ENCODE assay signal across 1 cellular context in genomic region chr20:47356526-47357295, GRCh38.
A peak's percentile ranks its signal among the peaks of the same experiment; 100 is the strongest.
TF ChIP-seq lines count a peak whose summit lies in the region.

Gene ZMYND8, minus strand, starts transcription at chr20:47356699. Its CDS starts 29 bp downstream, at chr20:47356670.

TF ChIP-seq in HepG2, 621 proteins besides CTCF, POLR2A, EP300 and RAD21 (continued from another document and continues in another):
- TF ChIP-seq XRCC5 (optimal IDR thresholded peaks at IDR 0.05; ENCODE audit: low read length), result no peak
- TF ChIP-seq ZNF446 (CRISPR knock-in tag; IDR thresholded peaks at IDR 0.05), result no peak
- TF ChIP-seq ZNF180 (CRISPR knock-in tag; IDR thresholded peaks at IDR 0.05; ENCODE audit: borderline replicate concordance, low read depth), result no peak
- TF ChIP-seq MED1 (CRISPR knock-in tag; IDR thresholded peaks at IDR 0.05), result peak; percentile 80
- TF ChIP-seq ZNF138 (CRISPR knock-in tag; IDR thresholded peaks at IDR 0.05; ENCODE audit: low read depth), result 0 out of 2 replicates have a peak, but pooled peaks have one; percentile 38
- TF ChIP-seq TBP (CRISPR knock-in tag; IDR thresholded peaks at IDR 0.05), result no peak
- TF ChIP-seq IRF2 (CRISPR knock-in tag; IDR thresholded peaks at IDR 0.05), result peak; percentile 79
- no peak for TF ChIP-seq MAFG (CRISPR knock-in tag; IDR thresholded peaks at IDR 0.05)
- TF ChIP-seq, protein P1, sequence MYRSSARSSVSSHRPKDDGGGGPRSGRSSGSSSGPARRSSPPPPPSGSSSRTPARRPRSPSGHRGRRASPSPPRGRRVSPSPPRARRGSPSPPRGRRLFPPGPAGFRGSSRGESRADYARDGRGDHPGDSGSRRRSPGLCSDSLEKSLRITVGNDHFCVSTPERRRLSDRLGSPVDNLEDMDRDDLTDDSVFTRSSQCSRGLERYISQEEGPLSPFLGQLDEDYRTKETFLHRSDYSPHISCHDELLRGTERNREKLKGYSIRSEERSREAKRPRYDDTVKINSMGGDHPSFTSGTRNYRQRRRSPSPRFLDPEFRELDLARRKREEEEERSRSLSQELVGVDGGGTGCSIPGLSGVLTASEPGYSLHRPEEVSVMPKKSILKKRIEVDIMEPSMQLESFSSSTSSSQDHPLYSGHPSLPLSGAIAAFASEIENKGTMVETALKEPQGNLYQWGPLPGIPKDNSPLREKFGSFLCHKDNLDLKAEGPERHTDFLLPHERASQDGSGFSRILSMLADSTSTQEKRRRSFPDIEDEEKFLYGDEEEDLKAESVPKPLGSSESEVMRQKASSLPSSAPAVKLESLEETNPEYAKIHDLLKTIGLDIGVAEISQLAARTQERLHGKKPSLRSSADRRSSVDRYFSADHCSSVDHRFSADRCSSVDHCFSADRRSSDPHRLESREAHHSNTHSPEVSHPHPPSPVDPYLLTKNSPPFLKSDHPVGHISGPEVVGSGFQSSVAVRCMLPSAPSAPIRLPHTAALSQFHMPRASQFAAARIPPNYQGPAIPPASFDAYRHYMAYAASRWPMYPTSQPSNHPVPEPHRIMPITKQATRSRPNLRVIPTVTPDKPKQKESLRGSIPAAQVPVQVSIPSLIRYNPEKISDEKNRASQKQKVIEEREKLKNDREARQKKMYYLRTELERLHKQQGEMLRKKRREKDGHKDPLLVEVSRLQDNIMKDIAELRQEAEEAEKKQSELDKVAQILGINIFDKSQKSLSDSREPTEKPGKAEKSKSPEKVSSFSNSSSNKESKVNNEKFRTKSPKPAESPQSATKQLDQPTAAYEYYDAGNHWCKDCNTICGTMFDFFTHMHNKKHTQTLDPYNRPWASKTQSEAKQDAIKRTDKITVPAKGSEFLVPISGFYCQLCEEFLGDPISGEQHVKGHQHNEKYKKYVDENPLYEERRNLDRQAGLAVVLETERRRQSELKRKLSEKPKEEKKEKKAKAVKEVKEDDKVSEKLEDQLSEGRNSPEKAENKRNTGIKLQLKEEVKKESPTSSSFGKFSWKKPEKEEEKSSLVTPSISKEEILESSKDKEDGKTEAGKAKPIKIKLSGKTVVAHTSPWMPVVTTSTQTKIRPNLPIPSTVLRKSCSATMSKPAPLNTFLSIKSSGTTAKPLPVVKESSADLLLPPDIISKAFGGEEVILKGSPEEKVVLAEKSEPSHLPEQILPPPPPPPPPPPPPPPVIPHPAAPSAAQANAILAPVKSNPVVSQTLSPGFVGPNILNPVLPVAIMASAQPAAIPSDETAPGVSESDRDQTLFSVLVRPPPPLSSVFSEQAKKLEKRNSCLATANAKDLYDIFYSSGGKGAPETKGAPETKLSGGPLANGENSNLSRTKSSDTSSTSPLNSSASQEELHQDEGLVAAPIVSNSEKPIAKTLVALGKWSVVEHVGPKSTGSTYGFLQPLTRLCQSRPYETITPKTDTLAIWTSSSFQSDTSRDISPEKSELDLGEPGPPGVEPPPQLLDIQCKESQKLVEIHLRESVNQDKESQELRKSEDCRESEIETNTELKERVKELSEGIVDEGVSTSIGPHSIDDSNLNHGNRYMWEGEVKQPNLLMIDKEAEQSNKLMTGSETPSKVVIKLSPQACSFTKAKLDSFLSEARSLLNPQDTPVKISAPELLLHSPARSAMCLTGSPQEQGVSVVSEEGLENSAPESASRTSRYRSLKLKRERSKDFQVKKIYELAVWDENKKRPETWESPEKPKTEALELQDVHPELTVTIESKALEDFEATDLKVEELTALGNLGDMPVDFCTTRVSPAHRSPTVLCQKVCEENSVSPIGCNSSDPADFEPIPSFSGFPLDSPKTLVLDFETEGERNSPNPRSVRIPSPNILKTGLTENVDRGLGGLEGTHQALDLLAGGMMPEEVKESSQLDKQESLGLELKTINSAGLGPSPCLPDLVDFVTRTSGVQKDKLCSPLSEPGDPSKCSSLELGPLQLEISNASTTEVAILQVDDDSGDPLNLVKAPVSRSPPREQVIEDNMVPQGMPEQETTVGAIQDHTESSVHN (CRISPR knock-in tag; IDR thresholded peaks at IDR 0.05), result no peak
- TF ChIP-seq ATF2 (CRISPR knock-in tag; IDR thresholded peaks at IDR 0.05), result peak; percentile 38; the same call in 1 of the 2 replicates
- no peak for TF ChIP-seq ZNF329 (CRISPR knock-in tag; IDR thresholded peaks at IDR 0.05; ENCODE audit: low read depth)
- TF ChIP-seq ZNF430 (CRISPR knock-in tag; IDR thresholded peaks at IDR 0.05), result peak; percentile 29; the same call in 1 of the 2 replicates
- TF ChIP-seq NFATC3 (CRISPR knock-in tag; IDR thresholded peaks at IDR 0.05), result no peak
- TF ChIP-seq SMAD3 (CRISPR knock-in tag; IDR thresholded peaks at IDR 0.05), result peak; percentile 49; the same call in 1 of the 2 replicates
- no peak for TF ChIP-seq KLF11 (CRISPR knock-in tag; IDR thresholded peaks at IDR 0.05)
- no peak for TF ChIP-seq TARDBP (CRISPR knock-in tag; IDR thresholded peaks at IDR 0.05)
- TF ChIP-seq, protein P2, sequence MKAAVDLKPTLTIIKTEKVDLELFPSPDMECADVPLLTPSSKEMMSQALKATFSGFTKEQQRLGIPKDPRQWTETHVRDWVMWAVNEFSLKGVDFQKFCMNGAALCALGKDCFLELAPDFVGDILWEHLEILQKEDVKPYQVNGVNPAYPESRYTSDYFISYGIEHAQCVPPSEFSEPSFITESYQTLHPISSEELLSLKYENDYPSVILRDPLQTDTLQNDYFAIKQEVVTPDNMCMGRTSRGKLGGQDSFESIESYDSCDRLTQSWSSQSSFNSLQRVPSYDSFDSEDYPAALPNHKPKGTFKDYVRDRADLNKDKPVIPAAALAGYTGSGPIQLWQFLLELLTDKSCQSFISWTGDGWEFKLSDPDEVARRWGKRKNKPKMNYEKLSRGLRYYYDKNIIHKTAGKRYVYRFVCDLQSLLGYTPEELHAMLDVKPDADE (CRISPR knock-in tag; IDR thresholded peaks at IDR 0.05), result no peak
- peak; percentile 58; the same call in 1 of the 2 replicates for TF ChIP-seq ETV5 (CRISPR knock-in tag; IDR thresholded peaks at IDR 0.05; ENCODE audit: borderline replicate concordance)
- TF ChIP-seq ARNT2 (CRISPR knock-in tag; IDR thresholded peaks at IDR 0.05; ENCODE audit: low read depth), result 0 out of 2 replicates have a peak, but pooled peaks have one; percentile 34
- no peak for TF ChIP-seq PRPF4 (IDR thresholded peaks at IDR 0.05; ENCODE audit: low read depth, low read length, poor library complexity, severe bottlenecking)
- TF ChIP-seq RNF2 (conservative IDR thresholded peaks at IDR 0.05; ENCODE audit: low read depth), result 0 out of 2 replicates have a peak, but pooled peaks have one; percentile 18
- no peak for TF ChIP-seq MTA3 (CRISPR knock-in tag; IDR thresholded peaks at IDR 0.05)
- 0 out of 2 replicates have a peak, but pooled peaks have one; percentile 12 for TF ChIP-seq ZFP1 (CRISPR knock-in tag; IDR thresholded peaks at IDR 0.05)
- TF ChIP-seq GMEB2 (CRISPR knock-in tag; IDR thresholded peaks at IDR 0.05; ENCODE audit: low read depth), result no peak
- no peak for TF ChIP-seq ZFP91 (CRISPR knock-in tag; IDR thresholded peaks at IDR 0.05; ENCODE audit: borderline replicate concordance)
- no peak for TF ChIP-seq SUZ12 (IDR thresholded peaks at IDR 0.05; ENCODE audit: low read depth, low read length)
- no peak for TF ChIP-seq ZNF577 (CRISPR knock-in tag; IDR thresholded peaks at IDR 0.05; ENCODE audit: borderline replicate concordance, low read depth)
- no peak for TF ChIP-seq DNMT1 (CRISPR knock-in tag; IDR thresholded peaks at IDR 0.05)
- no peak for TF ChIP-seq RAD51 (IDR thresholded peaks at IDR 0.05; ENCODE audit: borderline replicate concordance)
- TF ChIP-seq SAFB2 (CRISPR knock-in tag; IDR thresholded peaks at IDR 0.05; ENCODE audit: borderline replicate concordance, low read depth), result no peak
- no peak for TF ChIP-seq XBP1 (CRISPR knock-in tag; IDR thresholded peaks at IDR 0.05)
- no peak; the same call in 1 of the 2 replicates for TF ChIP-seq KLF6 (CRISPR knock-in tag; IDR thresholded peaks at IDR 0.05)
- TF ChIP-seq POGZ (CRISPR knock-in tag; IDR thresholded peaks at IDR 0.05), result peak; percentile 40; the same call in 1 of the 2 replicates
- no peak for TF ChIP-seq ZNF205 (CRISPR knock-in tag; IDR thresholded peaks at IDR 0.05)
- TF ChIP-seq ZNF333 (CRISPR knock-in tag; IDR thresholded peaks at IDR 0.05; ENCODE audit: borderline replicate concordance), result peak; percentile 30; the same call in 1 of the 2 replicates
- TF ChIP-seq ZFP90 (CRISPR knock-in tag; IDR thresholded peaks at IDR 0.05; ENCODE audit: borderline replicate concordance), result no peak
- TF ChIP-seq, protein P3, sequence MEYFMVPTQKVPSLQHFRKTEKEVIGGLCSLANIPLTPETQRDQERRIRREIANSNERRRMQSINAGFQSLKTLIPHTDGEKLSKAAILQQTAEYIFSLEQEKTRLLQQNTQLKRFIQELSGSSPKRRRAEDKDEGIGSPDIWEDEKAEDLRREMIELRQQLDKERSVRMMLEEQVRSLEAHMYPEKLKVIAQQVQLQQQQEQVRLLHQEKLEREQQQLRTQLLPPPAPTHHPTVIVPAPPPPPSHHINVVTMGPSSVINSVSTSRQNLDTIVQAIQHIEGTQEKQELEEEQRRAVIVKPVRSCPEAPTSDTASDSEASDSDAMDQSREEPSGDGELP (IDR thresholded peaks at IDR 0.05; ENCODE audit: borderline replicate concordance, low read depth), result peak; percentile 60; the same call in 1 of the 2 replicates
- peak; percentile 62 for TF ChIP-seq ZNF512 (CRISPR knock-in tag; IDR thresholded peaks at IDR 0.05)
- no peak for TF ChIP-seq IKZF1 (IDR thresholded peaks at IDR 0.05)
- no peak; the same call in 1 of the 2 replicates for TF ChIP-seq SMARCC2 (IDR thresholded peaks at IDR 0.05)
- peak; percentile 83 for TF ChIP-seq ATF1 (CRISPR knock-in tag; IDR thresholded peaks at IDR 0.05)
- TF ChIP-seq, protein P4, sequence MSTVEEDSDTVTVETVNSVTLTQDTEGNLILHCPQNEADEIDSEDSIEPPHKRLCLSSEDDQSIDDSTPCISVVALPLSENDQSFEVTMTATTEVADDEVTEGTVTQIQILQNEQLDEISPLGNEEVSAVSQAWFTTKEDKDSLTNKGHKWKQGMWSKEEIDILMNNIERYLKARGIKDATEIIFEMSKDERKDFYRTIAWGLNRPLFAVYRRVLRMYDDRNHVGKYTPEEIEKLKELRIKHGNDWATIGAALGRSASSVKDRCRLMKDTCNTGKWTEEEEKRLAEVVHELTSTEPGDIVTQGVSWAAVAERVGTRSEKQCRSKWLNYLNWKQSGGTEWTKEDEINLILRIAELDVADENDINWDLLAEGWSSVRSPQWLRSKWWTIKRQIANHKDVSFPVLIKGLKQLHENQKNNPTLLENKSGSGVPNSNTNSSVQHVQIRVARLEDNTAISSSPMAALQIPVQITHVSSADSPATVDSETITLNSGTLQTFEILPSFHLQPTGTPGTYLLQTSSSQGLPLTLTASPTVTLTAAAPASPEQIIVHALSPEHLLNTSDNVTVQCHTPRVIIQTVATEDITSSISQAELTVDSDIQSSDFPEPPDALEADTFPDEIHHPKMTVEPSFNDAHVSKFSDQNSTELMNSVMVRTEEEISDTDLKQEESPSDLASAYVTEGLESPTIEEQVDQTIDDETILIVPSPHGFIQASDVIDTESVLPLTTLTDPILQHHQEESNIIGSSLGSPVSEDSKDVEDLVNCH (CRISPR knock-in tag; IDR thresholded peaks at IDR 0.05), result no peak
- no peak for TF ChIP-seq ZNF264 (CRISPR knock-in tag; IDR thresholded peaks at IDR 0.05)
- TF ChIP-seq KDM2A (CRISPR knock-in tag; IDR thresholded peaks at IDR 0.05; ENCODE audit: borderline replicate concordance, low read depth), result no peak
- TF ChIP-seq ARID2 (CRISPR knock-in tag; IDR thresholded peaks at IDR 0.05; ENCODE audit: borderline replicate concordance), result no peak
- peak; percentile 81; the same call in 1 of the 2 replicates for TF ChIP-seq TBX3 (IDR thresholded peaks at IDR 0.05; ENCODE audit: borderline replicate concordance)
- peak; percentile 41; the same call in 1 of the 2 replicates for TF ChIP-seq SOX5 (CRISPR knock-in tag; IDR thresholded peaks at IDR 0.05; ENCODE audit: borderline replicate concordance)
- TF ChIP-seq ISL2 (CRISPR knock-in tag; IDR thresholded peaks at IDR 0.05), result no peak
